In genomic region chr17:45584092-45585036, GRCh38 we compare ENCODE assay signal across 8 cellular contexts.
DNase-seq lines count a peak whose midpoint lies in the region; ATAC-seq and TF ChIP-seq lines count a peak whose summit lies in the region.

No MANE protein-coding gene starts in this region.

- peak overlapping the region; percentile 88 for H3K27ac Mint-ChIP-seq in WTC11

- peaks cover 12% of the 10 kb centered on the region for H3K36me3 Mint-ChIP-seq in WTC11

- ATAC-seq in HG03280 (IDR thresholded peaks at IDR 0.05; ENCODE audit: unreplicated experiment) (peak; percentile 58), WTC11 (peak; percentile 22)

- peak overlapping the region; percentile 75 for H3K27ac ChIP-seq in colonic mucosa

- H3K27me3 Mint-ChIP-seq in WTC11 (ENCODE audit: low read depth): no peaks in the 10 kb centered on the region; the same call in 1 of the 2 replicates

- peak overlapping the region; percentile 64 for H3K4me3 ChIP-seq in colonic mucosa
- peak overlapping the region; percentile 45 for H3K4me3 ChIP-seq in lower leg skin (ENCODE audit: low read depth, poor library complexity, severe bottlenecking)

- H3K27me3 ChIP-seq in colonic mucosa: no peaks in the 10 kb centered on the region

- CTCF ChIA-PET in WTC11 (lab: Charles Lee): no interaction called here

- H3K4me1 Mint-ChIP-seq in WTC11: peaks cover 36% of the 10 kb centered on the region

- peak; percentile 49 for DNase-seq in activated CD4-positive, CD25-positive, alpha-beta regulatory T cell treated with anti-CD3 and anti-CD28 coated beads, Interleukin-2, amount 50 U/mL, for 16 hours (ENCODE audit: low read depth, low spot score)
- DNase-seq in activated CD4-positive, CD25-positive, alpha-beta regulatory T cell (lab: John Stamatoyannopoulos, UW): no peak
- peak; percentile 72 for DNase-seq in WTC11 (ENCODE audit: low spot score)
- DNase-seq in colonic mucosa: peak; percentile 88
- peak; percentile 45 to 91 for DNase-seq in lower leg skin (ENCODE audit: low spot score in 2 of 2)
- peak; percentile 37 to 63 (median 52) for DNase-seq in stimulated activated CD4-positive, alpha-beta T cell treated with anti-CD3 and anti-CD28 coated beads, TNF-alpha, amount 100 ng/mL, for 24 hours (ENCODE audit: low read depth in 3 of 3)
- DNase-seq in NCI-H2107 (lab: John Stamatoyannopoulos, UW): no peak

- no peaks in the 10 kb centered on the region for H3K9me3 ChIP-seq in colonic mucosa

- no peaks in the 10 kb centered on the region for H3K9me3 Mint-ChIP-seq in WTC11

- TF ChIP-seq CTCF in WTC11 (IDR thresholded peaks at IDR 0.05): no peak
- no peak for TF ChIP-seq CTCF in colonic mucosa (IDR thresholded peaks at IDR 0.05)
- no peak for TF ChIP-seq CTCF in lower leg skin (IDR thresholded peaks at IDR 0.05)

- H3K4me1 ChIP-seq in colonic mucosa: no peaks in the 10 kb centered on the region

- no peaks in the 10 kb centered on the region for H3K36me3 ChIP-seq in colonic mucosa

- peak overlapping the region; percentile 65 to 96 for H3K9ac ChIP-seq in colonic mucosa (ENCODE audit: low read depth in 2 of 2, low read length in 2 of 2)

- 1 to 2% methylated on average over 37 to 50 of the region's 62 CpGs for WGBS in lower leg skin, 2 donors

- TF ChIP-seq POLR2A in lower leg skin (IDR thresholded peaks at IDR 0.05): no peak

- peak overlapping the region; percentile 92 for H3K4me3 Mint-ChIP-seq in WTC11

- intact Hi-C loops in colonic mucosa (cut with DNase I) (no loop called here), lower leg skin (cut with DNase I; ENCODE audit: low total_unique reads) (no loop called here)

- POLR2A ChIA-PET in WTC11 (lab: Charles Lee): interaction anchor here (1.0 kb wide), 1 partner anchor 423 kb away, joined by 3 read pairs; the partner anchor contains the start of gene HEXIM2

TF ChIP-seq in WTC11, 78 proteins besides CTCF, POLR2A, EP300 and RAD21 (continues in another document):
- TF ChIP-seq HMGA2 (CRISPR knock-in tag; IDR thresholded peaks at IDR 0.05) (no peak), CREM (CRISPR knock-in tag; IDR thresholded peaks at IDR 0.05) (peak; percentile 64; the same call in 1 of the 2 replicates), NR2C2 (CRISPR knock-in tag; IDR thresholded peaks at IDR 0.05) (no peak), ZNF232 (CRISPR knock-in tag; IDR thresholded peaks at IDR 0.05) (no peak), TEAD1 (CRISPR knock-in tag; IDR thresholded peaks at IDR 0.05) (0 out of 2 replicates have a peak, but pooled peaks have one; percentile 38), HMGXB4 (CRISPR knock-in tag; IDR thresholded peaks at IDR 0.05) (peak; percentile 72; the same call in 1 of the 2 replicates), E2F4 (CRISPR knock-in tag; IDR thresholded peaks at IDR 0.05; ENCODE audit: borderline replicate concordance, low read depth) (peak; percentile 81; the same call in 1 of the 2 replicates), E2F5 (CRISPR knock-in tag; IDR thresholded peaks at IDR 0.05) (0 out of 2 replicates have a peak, but pooled peaks have one; percentile 23), GABPB1 (CRISPR knock-in tag; IDR thresholded peaks at IDR 0.05) (peak; percentile 13; the same call in 1 of the 2 replicates), MLX (CRISPR knock-in tag; IDR thresholded peaks at IDR 0.05) (0 out of 2 replicates have a peak, but pooled peaks have one; percentile 46), ZBTB21 (CRISPR knock-in tag; IDR thresholded peaks at IDR 0.05; ENCODE audit: borderline replicate concordance) (no peak), OVOL2 (CRISPR knock-in tag; IDR thresholded peaks at IDR 0.05; ENCODE audit: borderline replicate concordance) (no peak), ZNF138 (CRISPR knock-in tag; conservative IDR thresholded peaks at IDR 0.05) (no peak), E2F1 (CRISPR knock-in tag; IDR thresholded peaks at IDR 0.05) (0 out of 2 replicates have a peak, but pooled peaks have one; percentile 47), MYBL2 (CRISPR knock-in tag; IDR thresholded peaks at IDR 0.05) (no peak), NFATC4 (CRISPR knock-in tag; IDR thresholded peaks at IDR 0.05) (no peak), JAZF1 (CRISPR knock-in tag; IDR thresholded peaks at IDR 0.05) (no peak), NFYB (CRISPR knock-in tag; conservative IDR thresholded peaks at IDR 0.05; ENCODE audit: low read depth) (no peak), KAT7 (CRISPR knock-in tag; IDR thresholded peaks at IDR 0.05; ENCODE audit: borderline replicate concordance) (0 out of 2 replicates have a peak, but pooled peaks have one; percentile 47), MAX (CRISPR knock-in tag; IDR thresholded peaks at IDR 0.05) (no peak), NFE2L1 (CRISPR knock-in tag; IDR thresholded peaks at IDR 0.05) (0 out of 2 replicates have a peak, but pooled peaks have one; percentile 50), TEAD4 (CRISPR knock-in tag; IDR thresholded peaks at IDR 0.05) (no peak), ZNF396 (CRISPR knock-in tag; IDR thresholded peaks at IDR 0.05; ENCODE audit: borderline replicate concordance) (no peak), SMAD4 (CRISPR knock-in tag; IDR thresholded peaks at IDR 0.05) (no peak), ZNF512 (CRISPR knock-in tag; IDR thresholded peaks at IDR 0.05; ENCODE audit: borderline replicate concordance) (no peak)

Comparison
In these comparisons a context has a peak if more than half of its experiments do, and no peak if none do; other contexts are left out.
1. DNase-seq: peak in activated CD4-positive, CD25-positive, alpha-beta regulatory T cell treated with anti-CD3 and anti-CD28 coated beads, Interleukin-2, amount 50 U/mL, for 16 hours (single experiment), WTC11 (single experiment), colonic mucosa (single experiment), lower leg skin (2 of 2) and stimulated activated CD4-positive, alpha-beta T cell treated with anti-CD3 and anti-CD28 coated beads, TNF-alpha, amount 100 ng/mL, for 24 hours (3 of 3); none in activated CD4-positive, CD25-positive, alpha-beta regulatory T cell (0 of 4) and NCI-H2107 (single experiment).